17 cellular contexts compared by ENCODE assay signal in genomic region chr10:132642732-132643008, GRCh38.
"Had no signal": no experiment of that assay in that cellular context is flagged by ENCODE, and none has a peak within 500 bp of the region (broad histone marks: within the 10 kb centered on the region; RNA-seq: fewer than 3 reads in every experiment).

No MANE protein-coding gene starts in this region.

- H3K36me3 Mint-ChIP-seq: activated naive CD4-positive, alpha-beta T cell treated with anti-CD3 and anti-CD28 coated beads, Interleukin-2, amount 50 U/mL, for 24 hours had no signal

- H3K27ac Mint-ChIP-seq: activated B cell treated with CpG ODN at 0.5 μM for 24 hours; activated CD4-positive, alpha-beta T cell treated with anti-CD3 and anti-CD28 coated beads, Interleukin-2, amount 10 ng/mL, durations not matched to agents 24 days and 14 days; activated CD8-positive, alpha-beta T cell treated with anti-CD3 and anti-CD28 coated beads, Interleukin-2, amount 10 ng/mL, durations not matched to agents 7 days and 5 days; activated naive CD4-positive, alpha-beta T cell treated with anti-CD3 and anti-CD28 coated beads, Interleukin-2, amount 50 U/mL, for 24 hours; stimulated activated naive B cell treated with anti-CD40 and anti-IgM and Interleukin-4, amounts not matched to agents 10 μg/mL and 1 μg/mL and 100 μg/mL, for 72 hours had no signal

- H3K36me3 ChIP-seq: adrenal gland, transverse colon, vagina had no signal

- H3K4me3 Mint-ChIP-seq: activated B cell treated with CpG ODN at 0.5 μM for 24 hours; activated CD4-positive, alpha-beta T cell treated with anti-CD3 and anti-CD28 coated beads, Interleukin-2, amount 10 ng/mL, durations not matched to agents 24 days and 14 days; activated CD8-positive, alpha-beta T cell treated with anti-CD3 and anti-CD28 coated beads, Interleukin-2, amount 10 ng/mL, durations not matched to agents 7 days and 5 days; activated naive CD4-positive, alpha-beta T cell treated with anti-CD3 and anti-CD28 coated beads, Interleukin-2, amount 50 U/mL, for 24 hours; naive B cell; stimulated activated naive B cell treated with anti-CD40 and anti-IgM and Interleukin-4, amounts not matched to agents 10 μg/mL and 1 μg/mL and 100 μg/mL, for 72 hours had no signal

- H3K27ac ChIP-seq: adrenal gland, neutrophil, skin epidermis, vagina had no signal

- H3K27me3 Mint-ChIP-seq: activated B cell treated with CpG ODN at 0.5 μM for 24 hours; activated naive CD4-positive, alpha-beta T cell treated with anti-CD3 and anti-CD28 coated beads, Interleukin-2, amount 50 U/mL, for 24 hours; naive B cell; stimulated activated naive B cell treated with anti-CD40 and anti-IgM and Interleukin-4, amounts not matched to agents 10 μg/mL and 1 μg/mL and 100 μg/mL, for 72 hours had no signal

- ATAC-seq: activated CD8-positive, alpha-beta T cell treated with anti-CD3 and anti-CD28 coated beads, Interleukin-2, amount 10 ng/mL, durations not matched to agents 7 days and 5 days; stimulated activated naive B cell treated with anti-CD40 and anti-IgM and Interleukin-4, amounts not matched to agents 10 μg/mL and 1 μg/mL and 100 μg/mL, for 72 hours had no signal

- H3K27me3 ChIP-seq: adrenal gland, neutrophil, transverse colon, vagina had no signal

- H3K9me3 Mint-ChIP-seq: activated B cell treated with CpG ODN at 0.5 μM for 24 hours; activated CD4-positive, alpha-beta T cell treated with anti-CD3 and anti-CD28 coated beads, Interleukin-2, amount 10 ng/mL, durations not matched to agents 24 days and 14 days; activated naive CD4-positive, alpha-beta T cell treated with anti-CD3 and anti-CD28 coated beads, Interleukin-2, amount 50 U/mL, for 24 hours; stimulated activated naive B cell treated with anti-CD40 and anti-IgM and Interleukin-4, amounts not matched to agents 10 μg/mL and 1 μg/mL and 100 μg/mL, for 72 hours had no signal

- DNase-seq: activated CD4-positive, alpha-beta T cell treated with anti-CD3 and anti-CD28 coated beads, Interleukin-2, amount 10 ng/mL, durations not matched to agents 24 days and 14 days; activated CD8-positive, alpha-beta memory T cell treated with anti-CD3 and anti-CD28 coated beads, Interleukin-2, amount 50 U/mL, for 4 hours; activated CD8-positive, alpha-beta T cell treated with anti-CD3 and anti-CD28 coated beads, Interleukin-2, amount 10 ng/mL, durations not matched to agents 7 days and 5 days; activated T-cell treated with anti-CD3 and anti-CD28 coated beads, Interleukin-2, amount 50 U/mL, for 48 hours; dermis blood vessel endothelial cell; naive B cell; retina; stimulated activated CD4-positive, alpha-beta T cell treated with anti-CD3 and anti-CD28 coated beads, Interleukin-15, amount 100 ng/mL, for 24 hours; stimulated activated CD4-positive, alpha-beta T cell treated with anti-CD3 and anti-CD28 coated beads, Interleukin-4, amount 100 ng/mL, for 1 hour; stimulated activated naive B cell treated with anti-CD40 and anti-IgM and Interleukin-4, amounts not matched to agents 10 μg/mL and 1 μg/mL and 100 μg/mL, for 72 hours; transverse colon had no signal

- H3K4me3 ChIP-seq: adrenal gland, skin epidermis, transverse colon, vagina had no signal

- H3K9me3 ChIP-seq: adrenal gland, neutrophil, transverse colon, vagina had no signal
